Comparison of ENCODE assay signal across 9 cellular contexts in genomic region chr3:50338989-50339388, GRCh38. TPM values are rescaled to one million over a fixed set of nuclear protein-coding genes. Genes with fewer than 3 reads are reported as not detected.
DNase-seq lines count a peak whose midpoint lies in the region; ATAC-seq, FAIRE-seq and TF ChIP-seq lines count a peak whose summit lies in the region.
"Had no signal": no experiment of that assay in that cellular context is flagged by ENCODE, and none has a peak within 500 bp of the region (broad histone marks: within the 10 kb centered on the region; RNA-seq: fewer than 3 reads in every experiment).

No MANE protein-coding gene starts in this region.

- no peak overlapping the region for H3K4ac ChIP-seq in mesenchymal stem cell (ENCODE audit: low read depth in 1 of 2, low read length in 2 of 2)

- DNase-seq in right atrium auricular region (ENCODE audit: low spot score) = no peak
- no peak for DNase-seq in cardiac septum (ENCODE audit: low spot score)
- DNase-seq in activated CD8-positive, alpha-beta T cell treated with anti-CD3 and anti-CD28 coated beads for 36 hours = no peak
- DNase-seq in mesenchymal stem cell = no peak
- DNase-seq in uterus = no peak
- no peak for DNase-seq in HTR-8/SVneo (ENCODE audit: insufficient read length, low spot score)
- no peak for DNase-seq in putamen (ENCODE audit: low spot score)
- DNase-seq: stimulated activated naive CD4-positive, alpha-beta T cell had no signal

- no peak overlapping the region for H2BK12ac ChIP-seq in mesenchymal stem cell (ENCODE audit: low read length in 2 of 2)

- no peak overlapping the region for H2AFZ ChIP-seq in mesenchymal stem cell (ENCODE audit: low read depth, low read length)

- no peak overlapping the region for H3K14ac ChIP-seq in mesenchymal stem cell (ENCODE audit: low read length in 2 of 2)

- intact Hi-C loops in cardiac septum (cut with DNase I) (loop anchor here (5.0 kb wide), 1 partner anchor 37 kb away; the partner anchor contains the start of gene HYAL1), uterus (cut with DNase I; ENCODE audit: low total_unique reads) (no loop called here)
- intact Hi-C loops in activated CD8-positive, alpha-beta T cell treated with anti-CD3 and anti-CD28 coated beads for 36 hours (cut with micrococcal nuclease) = no loop called here

- H3K4me1 Mint-ChIP-seq in activated CD8-positive, alpha-beta T cell treated with anti-CD3 and anti-CD28 coated beads for 36 hours (ENCODE audit: low read depth) = peaks cover 37% of the 10 kb centered on the region

- TF ChIP-seq POLR2A in uterus (IDR thresholded peaks at IDR 0.05) = no peak

- H3K36me3 Mint-ChIP-seq in activated CD8-positive, alpha-beta T cell treated with anti-CD3 and anti-CD28 coated beads for 36 hours (ENCODE audit: low read depth) = peaks cover 51% of the 10 kb centered on the region

- peak overlapping the region; percentile 88 for H3K4me3 Mint-ChIP-seq in activated CD8-positive, alpha-beta T cell treated with anti-CD3 and anti-CD28 coated beads for 36 hours

- H3K27me3 ChIP-seq in right atrium auricular region (no peaks in the 10 kb centered on the region), mesenchymal stem cell (ENCODE audit: control insufficient read depth in 1 of 2, insufficient read depth in 1 of 2, low read length in 2 of 2) (no peaks in the 10 kb centered on the region), uterus (no peaks in the 10 kb centered on the region)

- no peak overlapping the region for H4K8ac ChIP-seq in mesenchymal stem cell (ENCODE audit: low read length)

- no peaks in the 10 kb centered on the region for H3K36me3 ChIP-seq in right atrium auricular region
- H3K36me3 ChIP-seq in mesenchymal stem cell (ENCODE audit: control insufficient read depth in 1 of 2, insufficient read depth in 2 of 2, low read depth in 1 of 2, low read length in 2 of 2) = no peaks in the 10 kb centered on the region
- no peaks in the 10 kb centered on the region for H3K36me3 ChIP-seq in uterus

- WGBS in mesenchymal stem cell = 94% methylated on average over 4 of the region's 4 CpGs

- H2BK120ac ChIP-seq in mesenchymal stem cell (ENCODE audit: low read depth, low read length) = no peak overlapping the region

- no peak for FAIRE-seq in HTR-8/SVneo (lab: Jason Lieb, UNC)

- H2AK5ac ChIP-seq in mesenchymal stem cell (ENCODE audit: low read length, severe bottlenecking) = peak overlapping the region; percentile 15

- peak overlapping the region; percentile 97 for H3K9ac ChIP-seq in mesenchymal stem cell (ENCODE audit: low read length)

- TF ChIP-seq CTCF in right atrium auricular region (IDR thresholded peaks at IDR 0.05) (no peak), uterus (IDR thresholded peaks at IDR 0.05) (no peak)
- no peak for TF ChIP-seq CTCF in activated CD8-positive, alpha-beta T cell treated with anti-CD3 and anti-CD28 coated beads for 36 hours (IDR thresholded peaks at IDR 0.05)

- H4K91ac ChIP-seq in mesenchymal stem cell (ENCODE audit: low read length) = no peak overlapping the region

- POLR2A ChIA-PET in activated CD8-positive, alpha-beta T cell treated with anti-CD3 and anti-CD28 coated beads for 36 hours (lab: Charles Lee) = interaction anchor here (1.0 to 12.3 kb wide), 12 partner anchors 8 to 271 kb away, joined by 3 to 137 read pairs (median 16); partner anchors contain the start of genes C3orf18, CISH, CYB561D2 and HEMK1

- no peak for ATAC-seq in activated CD8-positive, alpha-beta T cell treated with anti-CD3 and anti-CD28 coated beads for 36 hours
- no peak for ATAC-seq in HG02884 (IDR thresholded peaks at IDR 0.05; ENCODE audit: unreplicated experiment)

- H3K9me3 Mint-ChIP-seq in activated CD8-positive, alpha-beta T cell treated with anti-CD3 and anti-CD28 coated beads for 36 hours = no peaks in the 10 kb centered on the region

- H3K4me3 ChIP-seq in right atrium auricular region (peak overlapping the region in 1 of 2 donors; percentile 90), mesenchymal stem cell (ENCODE audit: insufficient read depth in 1 of 2, low read depth in 1 of 2, low read length in 2 of 2) (peak overlapping the region in 1 of 2 experiments; percentile 93), uterus (no peak overlapping the region)

- peak overlapping the region; percentile 92 for H2BK15ac ChIP-seq in mesenchymal stem cell (ENCODE audit: low read depth, poor library complexity, severe bottlenecking)

- H3K27ac Mint-ChIP-seq in activated CD8-positive, alpha-beta T cell treated with anti-CD3 and anti-CD28 coated beads for 36 hours = peak overlapping the region; percentile 91

- no peak overlapping the region for H3K4me2 ChIP-seq in mesenchymal stem cell (ENCODE audit: low read length, poor library complexity, severe bottlenecking)

- H2BK5ac ChIP-seq in mesenchymal stem cell (ENCODE audit: low read depth, low read length, poor library complexity, severe bottlenecking) = no peak overlapping the region

- no peaks in the 10 kb centered on the region for H3K27me3 Mint-ChIP-seq in activated CD8-positive, alpha-beta T cell treated with anti-CD3 and anti-CD28 coated beads for 36 hours

- no peak overlapping the region for H3K23ac ChIP-seq in mesenchymal stem cell (ENCODE audit: low read length in 2 of 2)

- H3K9me3 ChIP-seq in right atrium auricular region (no peaks in the 10 kb centered on the region), mesenchymal stem cell (ENCODE audit: control insufficient read depth, low read length) (no peaks in the 10 kb centered on the region), uterus (no peaks in the 10 kb centered on the region)

- H3K4me1 ChIP-seq in right atrium auricular region = peaks cover 0 to 67% of the 10 kb centered on the region in 2 donors
- peaks cover 30% of the 10 kb centered on the region for H3K4me1 ChIP-seq in mesenchymal stem cell (ENCODE audit: control insufficient read depth, insufficient read depth, low read depth, low read length)
- H3K4me1 ChIP-seq in uterus = peaks cover 2 to 6% of the 10 kb centered on the region in 2 donors

- no peak overlapping the region for H3K18ac ChIP-seq in mesenchymal stem cell (ENCODE audit: low read depth in 1 of 2, low read length in 2 of 2)

- CTCF ChIA-PET in activated CD8-positive, alpha-beta T cell treated with anti-CD3 and anti-CD28 coated beads for 36 hours (lab: Charles Lee) = interaction anchor here (0.7 to 3.4 kb wide), 7 partner anchors 8 to 233 kb away, joined by 3 to 18 read pairs (median 6); partner anchors contain the start of genes CYB561D2, NPRL2, TMEM115 and ZMYND10

- peaks cover 6% of the 10 kb centered on the region for H3K79me1 ChIP-seq in mesenchymal stem cell (replicated peaks; ENCODE audit: low read length, poor library complexity, severe bottlenecking)

- H3K27ac ChIP-seq in right atrium auricular region (peak overlapping the region; percentile 99), mesenchymal stem cell (ENCODE audit: low read length, poor library complexity, severe bottlenecking) (no peak overlapping the region), uterus (peak overlapping the region; percentile 94 to 99)

RNA-seq across cellular contexts. Expression of gene RASSF1, which starts 1.6 kb away (rescaled TPM):
- total RNA-seq in right atrium auricular region (10 to 100 TPM; 18.6 to 25.9 TPM), cardiac septum (11.0 TPM), uterus (100 to 1,000 TPM in 1 of 4 donors, 10 to 100 TPM in 3; 42.1 to 114 (median 44.6) TPM)
- 10 to 100 TPM; 75.8 to 76.5 TPM for total RNA-seq in activated CD8-positive, alpha-beta T cell treated with anti-CD3 and anti-CD28 coated beads for 36 hours
- polyA plus RNA-seq in mesenchymal stem cell (2013, experiment 1 of 2) = 12.3 TPM
- 12.4 TPM for polyA plus RNA-seq in mesenchymal stem cell (2013, experiment 2 of 2)

RNA-seq across cellular contexts. Expression of gene ZMYND10, which starts 6.5 kb away (rescaled TPM):
- under 1 TPM; 0.26 to 0.31 TPM for total RNA-seq in right atrium auricular region
- total RNA-seq in cardiac septum = 0.35 TPM
- total RNA-seq in activated CD8-positive, alpha-beta T cell treated with anti-CD3 and anti-CD28 coated beads for 36 hours = 1 to 10 TPM; 1.5 to 2.6 TPM
- 0.48 TPM for polyA plus RNA-seq in mesenchymal stem cell (2013, experiment 1 of 2)
- 0.79 TPM for polyA plus RNA-seq in mesenchymal stem cell (2013, experiment 2 of 2)
- 10 to 100 TPM in 1 of 4 donors, 1 to 10 TPM in 3; 1.5 to 11.4 (median 4.9) TPM for total RNA-seq in uterus

RNA-seq across cellular contexts. Expression of gene TUSC2, which starts 11.0 kb away (rescaled TPM):
- 10 to 100 TPM; 23.4 to 29.6 TPM for total RNA-seq in right atrium auricular region
- 24.5 TPM for total RNA-seq in cardiac septum
- total RNA-seq in activated CD8-positive, alpha-beta T cell treated with anti-CD3 and anti-CD28 coated beads for 36 hours = 10 to 100 TPM; 16.7 to 19.5 TPM
- polyA plus RNA-seq in mesenchymal stem cell (2013, experiment 1 of 2) = 23.7 TPM
- polyA plus RNA-seq in mesenchymal stem cell (2013, experiment 2 of 2) = 23.1 TPM
- total RNA-seq in uterus = 10 to 100 TPM in 3 of 4 donors, 1 to 10 TPM in 1; 9.0 to 25.1 (median 21.3) TPM

RNA-seq across cellular contexts. Expression of gene NPRL2, which starts 11.6 kb away (rescaled TPM):
- 10 to 100 TPM; 12.5 to 20.3 TPM for total RNA-seq in right atrium auricular region
- 19.1 TPM for total RNA-seq in cardiac septum
- 10 to 100 TPM; 41.3 to 44.7 TPM for total RNA-seq in activated CD8-positive, alpha-beta T cell treated with anti-CD3 and anti-CD28 coated beads for 36 hours
- polyA plus RNA-seq in mesenchymal stem cell (2013, experiment 1 of 2) = 10.6 TPM
- 9.1 TPM for polyA plus RNA-seq in mesenchymal stem cell (2013, experiment 2 of 2)
- 10 to 100 TPM; 11.8 to 26.2 (median 16.0) TPM for total RNA-seq in uterus

RNA-seq across cellular contexts. Expression of gene CYB561D2, which starts 11.7 kb away (rescaled TPM):
- total RNA-seq in right atrium auricular region = 10 to 100 TPM; 11.7 to 11.9 TPM
- 6.4 TPM for total RNA-seq in cardiac septum
- 10 to 100 TPM; 17.1 to 18.2 TPM for total RNA-seq in activated CD8-positive, alpha-beta T cell treated with anti-CD3 and anti-CD28 coated beads for 36 hours
- polyA plus RNA-seq in mesenchymal stem cell (2013, experiment 1 of 2) = 13.5 TPM
- 13.5 TPM for polyA plus RNA-seq in mesenchymal stem cell (2013, experiment 2 of 2)
- total RNA-seq in uterus = 10 to 100 TPM in 2 of 4 donors, 1 to 10 TPM in 2; 3.6 to 23.8 (median 11.3) TPM
